Comparison of ENCODE assay signal across 1 cellular context in genomic region chr7:138489139-138489538, GRCh38.
TF ChIP-seq lines count a peak whose summit lies in the region.

No MANE protein-coding gene starts in this region.

TF ChIP-seq in K562, 482 proteins besides CTCF, POLR2A, EP300 and RAD21:
- TF ChIP-seq ZNF507 (tag; conservative IDR thresholded peaks at IDR 0.05) = peak; percentile 92
TF ChIP-seq in K562: peak in this region for 1; not testable (repeated sequence) for 481.
